In genomic region chr20:35734777-35735649, GRCh38 we compare ENCODE assay signal across 17 cellular contexts. TPM values are rescaled to one million over a fixed set of nuclear protein-coding genes. Genes with fewer than 3 reads are reported as not detected.
DNase-seq lines count a peak whose midpoint lies in the region; FAIRE-seq and TF ChIP-seq lines count a peak whose summit lies in the region.
"Had no signal": no experiment of that assay in that cellular context is flagged by ENCODE, and none has a peak within 500 bp of the region (broad histone marks: within the 10 kb centered on the region; RNA-seq: fewer than 3 reads in every experiment).

No MANE protein-coding gene starts in this region.

- peaks cover 96% of the 10 kb centered on the region for H3K36me3 Mint-ChIP-seq in MCF 10A (ENCODE audit: insufficient read depth, unreplicated experiment)
- H3K36me3 Mint-ChIP-seq in type B pancreatic cell = peaks cover 51% of the 10 kb centered on the region

- intact Hi-C loops in MCF 10A (cut with micrococcal nuclease) = no loop called here
- intact Hi-C loops in breast epithelium (cut with DNase I; ENCODE audit: low total_unique reads) = loop anchor here (5.0 kb wide), 1 partner anchor 277 kb away; no protein-coding TSS in a partner anchor

- no TSS peak for BruUV-seq in MCF 10A (replicated peaks; lab: Mats Ljungman, UMichigan)

- H3K4me3 ChIP-seq in breast epithelium = no peak overlapping the region
- H3K4me3 ChIP-seq in WERI-Rb-1 (ENCODE audit: low read depth, low read length) = no peak overlapping the region
- H3K4me3 ChIP-seq in keratinocyte (ENCODE audit: control insufficient read depth in 2 of 3, extremely low read depth in 1 of 3, insufficient read depth in 2 of 3, low read depth in 1 of 3, low read length in 3 of 3) = no peak overlapping the region
- H3K4me3 ChIP-seq: prostate gland, upper lobe of left lung had no signal

- peaks cover 71% of the 10 kb centered on the region for H4K20me1 ChIP-seq in keratinocyte (ENCODE audit: control insufficient read depth, extremely low read depth, insufficient read depth, low read length)

- no peak for FAIRE-seq in keratinocyte (lab: Jason Lieb, UNC)
- FAIRE-seq: GM19239 had no signal

- H3K9me1 ChIP-seq in keratinocyte (ENCODE audit: control insufficient read depth, extremely low read depth, insufficient read depth, low read length) = peaks cover 8% of the 10 kb centered on the region

- no peak overlapping the region for H3K27ac ChIP-seq in breast epithelium
- H3K27ac ChIP-seq in WERI-Rb-1 = peak overlapping the region; percentile 52
- no peak overlapping the region for H3K27ac ChIP-seq in keratinocyte (ENCODE audit: control insufficient read depth, insufficient read depth, low read length)
- H3K27ac ChIP-seq: prostate gland, upper lobe of left lung had no signal

- H3K9me3 Mint-ChIP-seq in MCF 10A (ENCODE audit: unreplicated experiment) (no peaks in the 10 kb centered on the region), type B pancreatic cell (no peaks in the 10 kb centered on the region)

- H3K4me2 ChIP-seq in keratinocyte (ENCODE audit: control insufficient read depth, extremely low read depth, insufficient read depth, low read depth, low read length) = peak overlapping the region; percentile 34

- H3K9me3 ChIP-seq in breast epithelium (no peaks in the 10 kb centered on the region), WERI-Rb-1 (ENCODE audit: severe bottlenecking) (no peaks in the 10 kb centered on the region), keratinocyte (ENCODE audit: control insufficient read depth, low read depth, low read length) (no peaks in the 10 kb centered on the region)
- H3K9me3 ChIP-seq: prostate gland, upper lobe of left lung had no signal

- CTCF ChIA-PET in MCF 10A (lab: Yijun Ruan, JAX) = interaction anchor here (0.6 to 1.2 kb wide), 6 partner anchors 12 to 148 kb away, joined by 3 to 6 read pairs (median 4); no protein-coding TSS in a partner anchor

- TF ChIP-seq CTCF in MCF 10A (IDR thresholded peaks at IDR 0.05; ENCODE audit: unreplicated experiment) = no peak
- TF ChIP-seq CTCF in breast epithelium (IDR thresholded peaks at IDR 0.05) = no peak
- no peak for TF ChIP-seq CTCF in WERI-Rb-1 (IDR thresholded peaks at IDR 0.05; ENCODE audit: low read depth, low read length)
- TF ChIP-seq CTCF in keratinocyte (optimal IDR thresholded peaks at IDR 0.05 in 1 of 3, IDR thresholded peaks at IDR 0.05 in 1 of 3, conservative IDR thresholded peaks at IDR 0.05 in 1 of 3; ENCODE audit: extremely low read depth in 1 of 3, insufficient read depth in 2 of 3, low read length in 3 of 3) = no peak
- TF ChIP-seq CTCF in type B pancreatic cell (conservative IDR thresholded peaks at IDR 0.05) = no peak

- no peak for TF ChIP-seq POLR2A in breast epithelium (IDR thresholded peaks at IDR 0.05)

- H3K27me3 ChIP-seq in breast epithelium (no peaks in the 10 kb centered on the region), WERI-Rb-1 (ENCODE audit: insufficient read depth, low read depth, severe bottlenecking) (no peaks in the 10 kb centered on the region), keratinocyte (ENCODE audit: control insufficient read depth, extremely low read depth, insufficient read depth, low read length) (no peaks in the 10 kb centered on the region)
- H3K27me3 ChIP-seq: upper lobe of left lung had no signal

- H3K36me3 ChIP-seq in breast epithelium = peaks cover 15% of the 10 kb centered on the region
- peaks cover 100% of the 10 kb centered on the region for H3K36me3 ChIP-seq in WERI-Rb-1
- H3K36me3 ChIP-seq in keratinocyte (ENCODE audit: control insufficient read depth in 2 of 2, extremely low read depth in 1 of 2, insufficient read depth in 2 of 2, low read length in 2 of 2) = peaks cover 25 to 52% of the 10 kb centered on the region in 2 experiments

- no peak for DNase-seq in MCF 10A (ENCODE audit: unreplicated experiment)
- no peak for DNase-seq in breast epithelium (ENCODE audit: low spot score in 2 of 2)
- no peak for DNase-seq in WERI-Rb-1
- no peak for DNase-seq in keratinocyte (ENCODE audit: low read depth, low spot score)
- DNase-seq in type B pancreatic cell (ENCODE audit: extremely low spot score, unreplicated experiment) = no peak
- no peak for DNase-seq in A172 (ENCODE audit: low spot score)
- no peak for DNase-seq in COLO829 (ENCODE audit: low spot score)
- DNase-seq in NCI-H2081 treated with DMSO at 0.1 percent for 48 hours (lab: John Stamatoyannopoulos, UW) = no peak
- DNase-seq: AML-193, aorta, EL, midbrain, NCI-H187, T1000, upper lobe of left lung had no signal

- H3K4me3 Mint-ChIP-seq in MCF 10A (ENCODE audit: unreplicated experiment) = peak overlapping the region; percentile 44
- peak overlapping the region; percentile 29 for H3K4me3 Mint-ChIP-seq in type B pancreatic cell

- POLR2A ChIA-PET in MCF 10A (lab: Yijun Ruan, JAX) = interaction anchor here (0.6 to 3.6 kb wide), 15 partner anchors 8 to 860 kb away, joined by 3 to 25 read pairs (median 5); partner anchors contain the start of genes CPNE1, NFS1, RBM12 and RBM39

- peaks cover 100% of the 10 kb centered on the region for H3K79me2 ChIP-seq in keratinocyte (ENCODE audit: control insufficient read depth, insufficient read depth, low read length)

- dilution Hi-C loops in keratinocyte (cut with MboI; ENCODE audit: extremely low pct_ligation_motif_present, low sequenced_read_pairs) = no loop called here

- no peaks in the 10 kb centered on the region for H3K27me3 Mint-ChIP-seq in MCF 10A (ENCODE audit: insufficient read depth, unreplicated experiment)
- no peaks in the 10 kb centered on the region for H3K27me3 Mint-ChIP-seq in type B pancreatic cell

- peaks cover 5 to 31% of the 10 kb centered on the region in 2 donors for H3K4me1 ChIP-seq in breast epithelium
- peaks cover 27% of the 10 kb centered on the region for H3K4me1 ChIP-seq in keratinocyte (ENCODE audit: control insufficient read depth, extremely low read depth, insufficient read depth, low read length)

- H3K9ac ChIP-seq in keratinocyte (ENCODE audit: control insufficient read depth, extremely low read depth, insufficient read depth, low read length) = no peak overlapping the region

- H2AFZ ChIP-seq in keratinocyte (ENCODE audit: control insufficient read depth, low read length) = no peak overlapping the region

- peak overlapping the region; percentile 57 for H3K27ac Mint-ChIP-seq in MCF 10A (ENCODE audit: low read depth, unreplicated experiment)
- H3K27ac Mint-ChIP-seq in type B pancreatic cell = peak overlapping the region; percentile 52

- H3K4me1 Mint-ChIP-seq in MCF 10A (ENCODE audit: insufficient read depth, unreplicated experiment) (peaks cover 25% of the 10 kb centered on the region), type B pancreatic cell (ENCODE audit: unreplicated experiment) (peaks cover 15% of the 10 kb centered on the region)

RNA-seq across cellular contexts. Expression of gene RBM39, which starts 7.0 kb away (rescaled TPM):
- total RNA-seq in MCF 10A (2022) (380 and 438 TPM in 2 replicates), breast epithelium (100 to 1,000 TPM; 305 to 660 (median 527) TPM), type B pancreatic cell (ENCODE audit: low replicate concordance) (361 and 398 TPM in 2 replicates)
- polyA plus RNA-seq in keratinocyte = 37.4 to 146 TPM (median 139 TPM) in 3 replicates
- polyA plus RNA-seq in keratinocyte (2011; ENCODE audit: low read depth) = 675 TPM
- 31.9 and 57.7 TPM in 2 replicates for polyA plus RNA-seq in keratinocyte (2011; cell fraction: cytosol; rRNA removed)
- polyA plus RNA-seq in keratinocyte (2011; cell fraction: nucleus; rRNA removed) = 278 and 326 TPM in 2 replicates
- 116 and 255 TPM in 2 replicates for polyA plus RNA-seq in keratinocyte (2012; ENCODE audit: low replicate concordance)
- 55.9 to 170 TPM (median 84.2 TPM) in 3 replicates for polyA minus RNA-seq in keratinocyte
- 38.6 TPM for polyA minus RNA-seq in keratinocyte (2011; cell fraction: cytosol; rRNA and poly(A)+ RNA removed)
- polyA minus RNA-seq in keratinocyte (2011; cell fraction: nucleus; rRNA and poly(A)+ RNA removed) = 128 and 215 TPM in 2 replicates
- 246 and 258 TPM in 2 replicates for total RNA-seq in A172 (2014; rRNA removed; shearing (Covaris generic))

RNA-seq across cellular contexts. Expression of gene ROMO1, which starts 35.8 kb away (rescaled TPM):
- total RNA-seq in MCF 10A (2022) (173 and 192 TPM in 2 replicates), breast epithelium (100 to 1,000 TPM; 231 to 348 (median 306) TPM), type B pancreatic cell (ENCODE audit: low replicate concordance) (131 and 160 TPM in 2 replicates)
- 195 to 348 TPM (median 302 TPM) in 3 replicates for polyA plus RNA-seq in keratinocyte
- polyA plus RNA-seq in keratinocyte (2011; ENCODE audit: low read depth) = 51.5 TPM
- 199 and 547 TPM in 2 replicates for polyA plus RNA-seq in keratinocyte (2011; cell fraction: cytosol; rRNA removed)
- 135 and 162 TPM in 2 replicates for polyA plus RNA-seq in keratinocyte (2011; cell fraction: nucleus; rRNA removed)
- polyA plus RNA-seq in keratinocyte (2012; ENCODE audit: low replicate concordance) = 374 and 403 TPM in 2 replicates
- 26.7 to 84.6 TPM (median 43.0 TPM) in 3 replicates for polyA minus RNA-seq in keratinocyte
- 147 TPM for polyA minus RNA-seq in keratinocyte (2011; cell fraction: cytosol; rRNA and poly(A)+ RNA removed)
- 25.5 and 29.6 TPM in 2 replicates for polyA minus RNA-seq in keratinocyte (2011; cell fraction: nucleus; rRNA and poly(A)+ RNA removed)
- total RNA-seq in A172 (2014; rRNA removed; shearing (Covaris generic)) = 301 and 351 TPM in 2 replicates

RNA-seq across cellular contexts. Expression of gene NFS1, which starts 35.9 kb away (rescaled TPM):
- 27.6 and 28.6 TPM in 2 replicates for total RNA-seq in MCF 10A (2022)
- 10 to 100 TPM; 31.7 to 39.7 (median 36.1) TPM for total RNA-seq in breast epithelium
- polyA plus RNA-seq in keratinocyte = 38.9 to 42.4 TPM (median 39.6 TPM) in 3 replicates
- polyA plus RNA-seq in keratinocyte (2011; ENCODE audit: low read depth) = 5.7 TPM
- polyA plus RNA-seq in keratinocyte (2011; cell fraction: cytosol; rRNA removed) = 44.6 and 44.8 TPM in 2 replicates
- polyA plus RNA-seq in keratinocyte (2011; cell fraction: nucleus; rRNA removed) = 46.2 and 61.7 TPM in 2 replicates
- 19.7 and 25.5 TPM in 2 replicates for polyA plus RNA-seq in keratinocyte (2012; ENCODE audit: low replicate concordance)
- polyA minus RNA-seq in keratinocyte = 16.9 to 29.3 TPM (median 27.4 TPM) in 3 replicates
- 17.6 TPM for polyA minus RNA-seq in keratinocyte (2011; cell fraction: cytosol; rRNA and poly(A)+ RNA removed)
- polyA minus RNA-seq in keratinocyte (2011; cell fraction: nucleus; rRNA and poly(A)+ RNA removed) = 17.2 and 25.4 TPM in 2 replicates
- 26.7 and 29.9 TPM in 2 replicates for total RNA-seq in type B pancreatic cell (ENCODE audit: low replicate concordance)
- total RNA-seq in A172 (2014; rRNA removed; shearing (Covaris generic)) = 36.7 and 48.0 TPM in 2 replicates

RNA-seq across cellular contexts. Expression of gene PHF20, which starts 36.8 kb away (rescaled TPM):
- total RNA-seq in MCF 10A (2022) = 64.2 and 74.7 TPM in 2 replicates
- 10 to 100 TPM; 48.5 to 60.0 (median 59.7) TPM for total RNA-seq in breast epithelium
- 23.2 to 31.9 TPM (median 27.6 TPM) in 3 replicates for polyA plus RNA-seq in keratinocyte
- polyA plus RNA-seq in keratinocyte (2011; ENCODE audit: low read depth) = 12.7 TPM
- 24.3 and 33.4 TPM in 2 replicates for polyA plus RNA-seq in keratinocyte (2011; cell fraction: cytosol; rRNA removed)
- polyA plus RNA-seq in keratinocyte (2011; cell fraction: nucleus; rRNA removed) = 31.5 and 35.0 TPM in 2 replicates
- 22.6 and 28.9 TPM in 2 replicates for polyA plus RNA-seq in keratinocyte (2012; ENCODE audit: low replicate concordance)
- 28.6 to 47.9 TPM (median 43.4 TPM) in 3 replicates for polyA minus RNA-seq in keratinocyte
- 12.9 TPM for polyA minus RNA-seq in keratinocyte (2011; cell fraction: cytosol; rRNA and poly(A)+ RNA removed)
- 21.7 and 45.1 TPM in 2 replicates for polyA minus RNA-seq in keratinocyte (2011; cell fraction: nucleus; rRNA and poly(A)+ RNA removed)
- total RNA-seq in type B pancreatic cell (ENCODE audit: low replicate concordance) = 33.4 and 37.6 TPM in 2 replicates
- 21.9 and 28.9 TPM in 2 replicates for total RNA-seq in A172 (2014; rRNA removed; shearing (Covaris generic))
